ENCODE assay signal across 2 cellular contexts in genomic region chr16:47721016-47721673, GRCh38.
TF ChIP-seq lines count a peak whose summit lies in the region.

No MANE protein-coding gene starts in this region.

TF ChIP-seq in GM23338, 12 proteins besides CTCF, POLR2A, EP300 and RAD21:
- TF ChIP-seq, protein P1, sequence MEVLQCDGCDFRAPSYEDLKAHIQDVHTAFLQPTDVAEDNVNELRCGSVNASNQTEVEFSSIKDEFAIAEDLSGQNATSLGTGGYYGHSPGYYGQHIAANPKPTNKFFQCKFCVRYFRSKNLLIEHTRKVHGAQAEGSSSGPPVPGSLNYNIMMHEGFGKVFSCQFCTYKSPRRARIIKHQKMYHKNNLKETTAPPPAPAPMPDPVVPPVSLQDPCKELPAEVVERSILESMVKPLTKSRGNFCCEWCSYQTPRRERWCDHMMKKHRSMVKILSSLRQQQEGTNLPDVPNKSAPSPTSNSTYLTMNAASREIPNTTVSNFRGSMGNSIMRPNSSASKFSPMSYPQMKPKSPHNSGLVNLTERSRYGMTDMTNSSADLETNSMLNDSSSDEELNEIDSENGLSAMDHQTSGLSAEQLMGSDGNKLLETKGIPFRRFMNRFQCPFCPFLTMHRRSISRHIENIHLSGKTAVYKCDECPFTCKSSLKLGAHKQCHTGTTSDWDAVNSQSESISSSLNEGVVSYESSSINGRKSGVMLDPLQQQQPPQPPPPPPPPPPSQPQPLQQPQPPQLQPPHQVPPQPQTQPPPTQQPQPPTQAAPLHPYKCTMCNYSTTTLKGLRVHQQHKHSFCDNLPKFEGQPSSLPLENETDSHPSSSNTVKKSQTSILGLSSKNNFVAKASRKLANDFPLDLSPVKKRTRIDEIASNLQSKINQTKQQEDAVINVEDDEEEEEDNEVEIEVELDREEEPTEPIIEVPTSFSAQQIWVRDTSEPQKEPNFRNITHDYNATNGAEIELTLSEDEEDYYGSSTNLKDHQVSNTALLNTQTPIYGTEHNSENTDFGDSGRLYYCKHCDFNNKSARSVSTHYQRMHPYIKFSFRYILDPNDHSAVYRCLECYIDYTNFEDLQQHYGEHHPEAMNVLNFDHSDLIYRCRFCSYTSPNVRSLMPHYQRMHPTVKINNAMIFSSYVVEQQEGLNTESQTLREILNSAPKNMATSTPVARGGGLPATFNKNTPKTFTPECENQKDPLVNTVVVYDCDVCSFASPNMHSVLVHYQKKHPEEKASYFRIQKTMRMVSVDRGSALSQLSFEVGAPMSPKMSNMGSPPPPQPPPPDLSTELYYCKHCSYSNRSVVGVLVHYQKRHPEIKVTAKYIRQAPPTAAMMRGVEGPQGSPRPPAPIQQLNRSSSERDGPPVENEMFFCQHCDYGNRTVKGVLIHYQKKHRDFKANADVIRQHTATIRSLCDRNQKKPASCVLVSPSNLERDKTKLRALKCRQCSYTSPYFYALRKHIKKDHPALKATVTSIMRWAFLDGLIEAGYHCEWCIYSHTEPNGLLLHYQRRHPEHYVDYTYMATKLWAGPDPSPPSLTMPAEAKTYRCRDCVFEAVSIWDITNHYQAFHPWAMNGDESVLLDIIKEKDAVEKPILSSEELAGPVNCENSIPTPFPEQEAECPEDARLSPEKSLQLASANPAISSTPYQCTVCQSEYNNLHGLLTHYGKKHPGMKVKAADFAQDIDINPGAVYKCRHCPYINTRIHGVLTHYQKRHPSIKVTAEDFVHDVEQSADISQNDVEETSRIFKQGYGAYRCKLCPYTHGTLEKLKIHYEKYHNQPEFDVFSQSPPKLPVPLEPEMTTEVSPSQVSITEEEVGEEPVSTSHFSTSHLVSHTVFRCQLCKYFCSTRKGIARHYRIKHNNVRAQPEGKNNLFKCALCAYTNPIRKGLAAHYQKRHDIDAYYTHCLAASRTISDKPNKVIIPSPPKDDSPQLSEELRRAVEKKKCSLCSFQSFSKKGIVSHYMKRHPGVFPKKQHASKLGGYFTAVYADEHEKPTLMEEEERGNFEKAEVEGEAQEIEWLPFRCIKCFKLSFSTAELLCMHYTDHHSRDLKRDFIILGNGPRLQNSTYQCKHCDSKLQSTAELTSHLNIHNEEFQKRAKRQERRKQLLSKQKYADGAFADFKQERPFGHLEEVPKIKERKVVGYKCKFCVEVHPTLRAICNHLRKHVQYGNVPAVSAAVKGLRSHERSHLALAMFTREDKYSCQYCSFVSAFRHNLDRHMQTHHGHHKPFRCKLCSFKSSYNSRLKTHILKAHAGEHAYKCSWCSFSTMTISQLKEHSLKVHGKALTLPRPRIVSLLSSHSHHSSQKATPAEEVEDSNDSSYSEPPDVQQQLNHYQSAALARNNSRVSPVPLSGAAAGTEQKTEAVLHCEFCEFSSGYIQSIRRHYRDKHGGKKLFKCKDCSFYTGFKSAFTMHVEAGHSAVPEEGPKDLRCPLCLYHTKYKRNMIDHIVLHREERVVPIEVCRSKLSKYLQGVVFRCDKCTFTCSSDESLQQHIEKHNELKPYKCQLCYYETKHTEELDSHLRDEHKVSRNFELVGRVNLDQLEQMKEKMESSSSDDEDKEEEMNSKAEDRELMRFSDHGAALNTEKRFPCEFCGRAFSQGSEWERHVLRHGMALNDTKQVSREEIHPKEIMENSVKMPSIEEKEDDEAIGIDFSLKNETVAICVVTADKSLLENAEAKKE (CRISPR knock-in tag; IDR thresholded peaks at IDR 0.05): no peak
- TF ChIP-seq, protein P2, sequence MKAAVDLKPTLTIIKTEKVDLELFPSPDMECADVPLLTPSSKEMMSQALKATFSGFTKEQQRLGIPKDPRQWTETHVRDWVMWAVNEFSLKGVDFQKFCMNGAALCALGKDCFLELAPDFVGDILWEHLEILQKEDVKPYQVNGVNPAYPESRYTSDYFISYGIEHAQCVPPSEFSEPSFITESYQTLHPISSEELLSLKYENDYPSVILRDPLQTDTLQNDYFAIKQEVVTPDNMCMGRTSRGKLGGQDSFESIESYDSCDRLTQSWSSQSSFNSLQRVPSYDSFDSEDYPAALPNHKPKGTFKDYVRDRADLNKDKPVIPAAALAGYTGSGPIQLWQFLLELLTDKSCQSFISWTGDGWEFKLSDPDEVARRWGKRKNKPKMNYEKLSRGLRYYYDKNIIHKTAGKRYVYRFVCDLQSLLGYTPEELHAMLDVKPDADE (IDR thresholded peaks at IDR 0.05): no peak
- TF ChIP-seq EZH2 (IDR thresholded peaks at IDR 0.05; ENCODE audit: low read depth, unreplicated experiment): no peak
- TF ChIP-seq NANOG (IDR thresholded peaks at IDR 0.05; ENCODE audit: borderline replicate concordance): no peak
- no peak for TF ChIP-seq ZNF114 (CRISPR knock-in tag; IDR thresholded peaks at IDR 0.05)
- TF ChIP-seq POLR2AphosphoS5 (IDR thresholded peaks at IDR 0.05; ENCODE audit: low read depth): no peak
- no peak for TF ChIP-seq CREB1 (CRISPR knock-in tag; IDR thresholded peaks at IDR 0.05; ENCODE audit: low read depth)
- no peak for TF ChIP-seq STAT1 (IDR thresholded peaks at IDR 0.05; ENCODE audit: unreplicated experiment)
- TF ChIP-seq, protein P3, sequence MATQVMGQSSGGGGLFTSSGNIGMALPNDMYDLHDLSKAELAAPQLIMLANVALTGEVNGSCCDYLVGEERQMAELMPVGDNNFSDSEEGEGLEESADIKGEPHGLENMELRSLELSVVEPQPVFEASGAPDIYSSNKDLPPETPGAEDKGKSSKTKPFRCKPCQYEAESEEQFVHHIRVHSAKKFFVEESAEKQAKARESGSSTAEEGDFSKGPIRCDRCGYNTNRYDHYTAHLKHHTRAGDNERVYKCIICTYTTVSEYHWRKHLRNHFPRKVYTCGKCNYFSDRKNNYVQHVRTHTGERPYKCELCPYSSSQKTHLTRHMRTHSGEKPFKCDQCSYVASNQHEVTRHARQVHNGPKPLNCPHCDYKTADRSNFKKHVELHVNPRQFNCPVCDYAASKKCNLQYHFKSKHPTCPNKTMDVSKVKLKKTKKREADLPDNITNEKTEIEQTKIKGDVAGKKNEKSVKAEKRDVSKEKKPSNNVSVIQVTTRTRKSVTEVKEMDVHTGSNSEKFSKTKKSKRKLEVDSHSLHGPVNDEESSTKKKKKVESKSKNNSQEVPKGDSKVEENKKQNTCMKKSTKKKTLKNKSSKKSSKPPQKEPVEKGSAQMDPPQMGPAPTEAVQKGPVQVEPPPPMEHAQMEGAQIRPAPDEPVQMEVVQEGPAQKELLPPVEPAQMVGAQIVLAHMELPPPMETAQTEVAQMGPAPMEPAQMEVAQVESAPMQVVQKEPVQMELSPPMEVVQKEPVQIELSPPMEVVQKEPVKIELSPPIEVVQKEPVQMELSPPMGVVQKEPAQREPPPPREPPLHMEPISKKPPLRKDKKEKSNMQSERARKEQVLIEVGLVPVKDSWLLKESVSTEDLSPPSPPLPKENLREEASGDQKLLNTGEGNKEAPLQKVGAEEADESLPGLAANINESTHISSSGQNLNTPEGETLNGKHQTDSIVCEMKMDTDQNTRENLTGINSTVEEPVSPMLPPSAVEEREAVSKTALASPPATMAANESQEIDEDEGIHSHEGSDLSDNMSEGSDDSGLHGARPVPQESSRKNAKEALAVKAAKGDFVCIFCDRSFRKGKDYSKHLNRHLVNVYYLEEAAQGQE (IDR thresholded peaks at IDR 0.05; ENCODE audit: unreplicated experiment): no peak
- TF ChIP-seq EZH2phosphoT487 (IDR thresholded peaks at IDR 0.05; ENCODE audit: unreplicated experiment): no peak
- TF ChIP-seq JUNB (IDR thresholded peaks at IDR 0.05; ENCODE audit: unreplicated experiment): no peak
- no peak for TF ChIP-seq ZNF331 (CRISPR knock-in tag; IDR thresholded peaks at IDR 0.05; ENCODE audit: low read depth)

TF ChIP-seq in H1, 55 proteins besides CTCF, POLR2A, EP300 and RAD21:
- no peak for TF ChIP-seq EZH2 (IDR thresholded peaks at IDR 0.05; ENCODE audit: low read depth, low read length, severe bottlenecking)
- TF ChIP-seq TEAD4 (IDR thresholded peaks at IDR 0.05; ENCODE audit: low read depth, low read length): no peak
- no peak for TF ChIP-seq RFX5 (IDR thresholded peaks at IDR 0.05; ENCODE audit: borderline replicate concordance, low read depth, low read length)
- TF ChIP-seq YY1 (IDR thresholded peaks at IDR 0.05; ENCODE audit: low read depth, low read length): no peak
- no peak for TF ChIP-seq TAF7 (optimal IDR thresholded peaks at IDR 0.05; ENCODE audit: borderline replicate concordance, low read depth, low read length)
